8 cellular contexts compared by ENCODE assay signal in genomic region chrX:51496501-51497291, GRCh38. TPM values are rescaled to one million over a fixed set of nuclear protein-coding genes. Genes with fewer than 3 reads are reported as not detected.
DNase-seq lines count a peak whose midpoint lies in the region; ATAC-seq, FAIRE-seq and TF ChIP-seq lines count a peak whose summit lies in the region.

Gene NUDT11, minus strand, starts transcription at chrX:51496592. Its CDS starts 148 bp downstream, at chrX:51496444.

- H3K36me3 ChIP-seq in bronchial epithelial cell (ENCODE audit: control insufficient read depth, insufficient read depth, low read length) (no peaks in the 10 kb centered on the region), kidney (ENCODE audit: control insufficient read depth in 1 of 2, insufficient read depth in 2 of 2, low read length in 2 of 2) (no peaks in the 10 kb centered on the region)

- no peak within 1 kb of the TSS for H3K9ac ChIP-seq in kidney (ENCODE audit: low read length in 2 of 2)

- no peaks in the 10 kb centered on the region for H3K27me3 ChIP-seq in bronchial epithelial cell (ENCODE audit: control insufficient read depth, insufficient read depth, low read length)

- intact Hi-C loops in kidney (cut with DNase I), result no loop called here

- H3K4me3 ChIP-seq in bronchial epithelial cell (ENCODE audit: low read depth, low read length) (peak within 1 kb of the TSS; percentile 50), kidney (ENCODE audit: low read length in 2 of 2) (peak within 1 kb of the TSS; percentile 17 to 24)

- TF ChIP-seq CTCF in bronchial epithelial cell (IDR thresholded peaks at IDR 0.05; ENCODE audit: insufficient read depth, low read length, severe bottlenecking) (no peak), kidney (IDR thresholded peaks at IDR 0.05; ENCODE audit: borderline replicate concordance, extremely low read depth, insufficient read depth) (no peak)

- peak; percentile 59 for ATAC-seq in HG03039 (IDR thresholded peaks at IDR 0.05; ENCODE audit: unreplicated experiment)

- no peak within 1 kb of the TSS for H3K27ac ChIP-seq in kidney (ENCODE audit: low read depth in 2 of 2, low read length in 2 of 2)

- peak; percentile 1 for DNase-seq in DMS153 treated with DMSO at 0.1 percent for 48 hours (lab: John Stamatoyannopoulos, UW; ENCODE audit: unreplicated experiment)
- DNase-seq in T-helper 2 cell, result peak in 4 of 5 experiments; percentile 5 to 61 (median 18)
- peak; percentile 68 for DNase-seq in bronchial epithelial cell (ENCODE audit: low read depth)
- peak; percentile 79 for DNase-seq in kidney
- DNase-seq in stimulated activated CD4-positive, alpha-beta T cell treated with anti-CD3 and anti-CD28 coated beads, Interleukin-1b, Interleukin-23, amount 100 ng/mL, for 4 hours (ENCODE audit: low read depth in 2 of 2), result peak; percentile 26 to 44
- DNase-seq in OCI-M1 (lab: John Stamatoyannopoulos, UW), result no peak
- no peak for DNase-seq in middle frontal gyrus (ENCODE audit: extremely low spot score, low spot score)

- H3K4me1 ChIP-seq in kidney (ENCODE audit: control insufficient read depth in 1 of 2, insufficient read depth in 1 of 2, low read depth in 1 of 2, low read length in 2 of 2), result peaks cover 0 to 2% of the 10 kb centered on the region in 2 donors

- H3K9me3 ChIP-seq in kidney (ENCODE audit: control insufficient read depth in 1 of 2, low read length in 2 of 2), result no peaks in the 10 kb centered on the region

- FAIRE-seq in bronchial epithelial cell (lab: Jason Lieb, UNC) (no peak), kidney (lab: Jason Lieb, UNC) (no peak)

RNA-seq across cellular contexts. Expression of gene NUDT11, which starts in this region (rescaled TPM):
- total RNA-seq in bronchial epithelial cell, result 6.1 and 7.4 TPM in 2 replicates
- total RNA-seq in kidney, result 0.85 TPM
- 0.82 TPM for polyA plus RNA-seq in kidney (ENCODE audit: insufficient read depth, low read depth, low replicate concordance)

Comparison
In these comparisons a context has a peak if more than half of its experiments do, and no peak if none do; other contexts are left out.
1. Peak in DNase-seq and H3K4me3 ChIP-seq in kidney; RNA of the gene not detected or under 1 TPM.
2. DNase-seq: peak in DMS153 treated with DMSO at 0.1 percent for 48 hours (single experiment), T-helper 2 cell (4 of 5), bronchial epithelial cell (single experiment) and stimulated activated CD4-positive, alpha-beta T cell treated with anti-CD3 and anti-CD28 coated beads, Interleukin-1b, Interleukin-23, amount 100 ng/mL, for 4 hours (2 of 2); none in OCI-M1 (single experiment) and middle frontal gyrus (single experiment).